ENCODE assay signal across 7 cellular contexts in genomic region chr21:43306911-43307676, GRCh38.
DNase-seq lines count a peak whose midpoint lies in the region; ATAC-seq lines count a peak whose summit lies in the region.

No MANE protein-coding gene starts in this region.

- no peak overlapping the region for H3K4me3 ChIP-seq in right cardiac atrium (ENCODE audit: low read length)

- 82% methylated on average over 24 of the region's 24 CpGs for WGBS in right cardiac atrium

- no peak overlapping the region for H3K27ac ChIP-seq in right cardiac atrium (ENCODE audit: low read length)

- H3K4me1 ChIP-seq in right cardiac atrium (ENCODE audit: control insufficient read depth, insufficient read depth, low read length): no peaks in the 10 kb centered on the region

- H3K27me3 ChIP-seq in right cardiac atrium (ENCODE audit: control insufficient read depth, insufficient read depth): no peaks in the 10 kb centered on the region

- intact Hi-C loops in right cardiac atrium (cut with DNase I): no loop called here

- peak; percentile 96 for DNase-seq in SHP77 treated with DMSO at 0.1 percent for 48 hours (lab: John Stamatoyannopoulos, UW)
- DNase-seq in right cardiac atrium: peak; percentile 25 to 56 (median 47)
- no peak for DNase-seq in activated effector memory CD4-positive, alpha-beta T cell treated with Interleukin-2 at 50 U/mL for 16 hours
- no peak for DNase-seq in hypothalamus (lab: John Stamatoyannopoulos, UW)

- no peaks in the 10 kb centered on the region for H3K9me3 ChIP-seq in right cardiac atrium (ENCODE audit: control insufficient read depth, low read length)

- peak; percentile 75 for ATAC-seq in GM19025 (IDR thresholded peaks at IDR 0.05; ENCODE audit: low read depth, unreplicated experiment)
- peak; percentile 56 for ATAC-seq in HG03039 (IDR thresholded peaks at IDR 0.05; ENCODE audit: unreplicated experiment)
- ATAC-seq in right cardiac atrium: peak; percentile 27 to 71
- ATAC-seq in HG03097 (IDR thresholded peaks at IDR 0.05; ENCODE audit: low FRiP score, unreplicated experiment): no peak

Comparison
In these comparisons a context has a peak if more than half of its experiments do, and no peak if none do; other contexts are left out.
1. DNase-seq: peak in SHP77 treated with DMSO at 0.1 percent for 48 hours (single experiment) and right cardiac atrium (3 of 3); none in activated effector memory CD4-positive, alpha-beta T cell treated with Interleukin-2 at 50 U/mL for 16 hours (single experiment) and hypothalamus (0 of 51).